In the genomic region with DNA sequence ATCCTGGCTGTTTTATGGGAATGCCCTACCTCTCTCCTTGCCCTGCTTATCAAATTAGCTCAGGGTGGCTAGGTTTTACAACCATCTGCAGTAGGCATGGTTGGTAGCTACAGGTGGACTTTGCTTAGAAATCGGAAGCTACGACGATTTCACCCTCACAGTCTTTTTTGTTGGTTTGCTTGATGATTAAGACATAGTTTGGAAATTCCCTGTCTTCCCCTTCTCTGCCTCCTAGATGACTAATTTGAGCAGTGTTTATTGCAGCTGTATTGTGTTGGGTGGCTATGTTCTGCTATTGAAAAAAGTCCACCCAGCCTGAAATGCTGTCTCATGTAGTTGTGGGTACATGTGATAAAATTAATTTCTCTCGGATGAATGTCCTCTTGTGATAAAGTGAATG, we compare ENCODE assay signal across 9 cellular contexts. TPM values are rescaled to one million over a fixed set of nuclear protein-coding genes. Genes with fewer than 3 reads are reported as not detected.
DNase-seq lines count a peak whose midpoint lies in the region; ATAC-seq and TF ChIP-seq lines count a peak whose summit lies in the region.
"Had no signal": no experiment of that assay in that cellular context is flagged by ENCODE, and none has a peak within 500 bp of the region (broad histone marks: within the 10 kb centered on the region; RNA-seq: fewer than 3 reads in every experiment).

No MANE protein-coding gene starts in this region.

- WGBS in esophagus muscularis mucosa, result 33% methylated on average over 4 of the region's 4 CpGs

- peaks cover 64 to 70% of the 10 kb centered on the region in 2 experiments for H3K4me1 ChIP-seq in neutrophil (ENCODE audit: control insufficient read depth in 1 of 2, insufficient read depth in 1 of 2, low read depth in 1 of 2, low read length in 1 of 2)
- H3K4me1 ChIP-seq in esophagus muscularis mucosa, result no peaks in the 10 kb centered on the region
- H3K4me1 ChIP-seq: pancreas had no signal

- no peaks in the 10 kb centered on the region for H3K9me3 ChIP-seq in neutrophil
- no peaks in the 10 kb centered on the region for H3K9me3 ChIP-seq in esophagus muscularis mucosa
- H3K9me3 ChIP-seq: pancreas had no signal

- intact Hi-C loops in esophagus muscularis mucosa (cut with DNase I), result no loop called here

- H3K27me3 Mint-ChIP-seq in chondrocyte (ENCODE audit: low read depth), result peaks cover 24% of the 10 kb centered on the region

- H3K4me3 Mint-ChIP-seq in chondrocyte (ENCODE audit: unreplicated experiment), result no peak overlapping the region

- TF ChIP-seq EP300 in esophagus muscularis mucosa (IDR thresholded peaks at IDR 0.05), result no peak

- H3K4me3 ChIP-seq in GM12865 (ENCODE audit: low read depth, low read length) (no peak overlapping the region), neutrophil (ENCODE audit: low read depth in 1 of 2, low read length in 1 of 2) (peak overlapping the region; percentile 43 to 47), esophagus muscularis mucosa (peak overlapping the region in 1 of 4 donors; percentile 10)
- H3K4me3 ChIP-seq: pancreas had no signal

- no peak overlapping the region for H3K27ac Mint-ChIP-seq in chondrocyte (ENCODE audit: unreplicated experiment)

- ATAC-seq in HG03039 (IDR thresholded peaks at IDR 0.05; ENCODE audit: unreplicated experiment) (peak; percentile 79), HG03565 (IDR thresholded peaks at IDR 0.05; ENCODE audit: unreplicated experiment) (no peak)

- no peak for TF ChIP-seq POLR2A in esophagus muscularis mucosa (IDR thresholded peaks at IDR 0.05; ENCODE audit: low read depth)

- H3K36me3 ChIP-seq in neutrophil, result no peaks in the 10 kb centered on the region
- H3K36me3 ChIP-seq in esophagus muscularis mucosa, result no peaks in the 10 kb centered on the region
- H3K36me3 ChIP-seq: pancreas had no signal

- TF ChIP-seq CTCF in GM12865 (IDR thresholded peaks at IDR 0.05; ENCODE audit: insufficient read depth, low read depth, low read length, missing control alignments) (no peak), neutrophil (IDR thresholded peaks at IDR 0.05) (no peak), esophagus muscularis mucosa (IDR thresholded peaks at IDR 0.05) (no peak), chondrocyte (IDR thresholded peaks at IDR 0.05) (no peak)

- DNase-seq in GM12865 (ENCODE audit: low read depth), result peak; percentile 71
- peak; percentile 44 for DNase-seq in amniotic stem cell (lab: John Stamatoyannopoulos, UW)
- no peak for DNase-seq in esophagus muscularis mucosa (ENCODE audit: extremely low spot score)
- no peak for DNase-seq in NCI-H526 (lab: John Stamatoyannopoulos, UW)
- DNase-seq in chondrocyte (ENCODE audit: low spot score), result no peak
- DNase-seq: pancreas had no signal

- H3K9me3 Mint-ChIP-seq in chondrocyte (ENCODE audit: low read depth), result no peaks in the 10 kb centered on the region

- peak overlapping the region; percentile 83 for H3K27ac ChIP-seq in neutrophil
- H3K27ac ChIP-seq in esophagus muscularis mucosa (replicated peaks in 1 of 4), result no peak overlapping the region
- H3K27ac ChIP-seq: pancreas had no signal

- H3K27me3 ChIP-seq in neutrophil (no peaks in the 10 kb centered on the region), esophagus muscularis mucosa (no peaks in the 10 kb centered on the region)
- H3K27me3 ChIP-seq: pancreas had no signal

- no peaks in the 10 kb centered on the region for H3K36me3 Mint-ChIP-seq in chondrocyte (ENCODE audit: low read depth)

- H3K4me1 Mint-ChIP-seq in chondrocyte (ENCODE audit: low read depth), result no peaks in the 10 kb centered on the region

RNA-seq across cellular contexts. Expression of gene FYB1, which starts 37.1 kb away (rescaled TPM):
- 10 to 100 TPM in 1 of 4 donors, 1 to 10 TPM in 3; 3.2 to 12.9 (median 3.9) TPM for total RNA-seq in esophagus muscularis mucosa
- not detected in 3 replicates for total RNA-seq in chondrocyte

Comparison
In these comparisons a context has a peak if more than half of its experiments do, and no peak if none do; other contexts are left out.
1. DNase-seq: peak in GM12865 (single experiment) and amniotic stem cell (single experiment); none in esophagus muscularis mucosa (single experiment), NCI-H526 (0 of 2) and chondrocyte (single experiment).